ENCODE assay signal across 9 cellular contexts in the genomic region with DNA sequence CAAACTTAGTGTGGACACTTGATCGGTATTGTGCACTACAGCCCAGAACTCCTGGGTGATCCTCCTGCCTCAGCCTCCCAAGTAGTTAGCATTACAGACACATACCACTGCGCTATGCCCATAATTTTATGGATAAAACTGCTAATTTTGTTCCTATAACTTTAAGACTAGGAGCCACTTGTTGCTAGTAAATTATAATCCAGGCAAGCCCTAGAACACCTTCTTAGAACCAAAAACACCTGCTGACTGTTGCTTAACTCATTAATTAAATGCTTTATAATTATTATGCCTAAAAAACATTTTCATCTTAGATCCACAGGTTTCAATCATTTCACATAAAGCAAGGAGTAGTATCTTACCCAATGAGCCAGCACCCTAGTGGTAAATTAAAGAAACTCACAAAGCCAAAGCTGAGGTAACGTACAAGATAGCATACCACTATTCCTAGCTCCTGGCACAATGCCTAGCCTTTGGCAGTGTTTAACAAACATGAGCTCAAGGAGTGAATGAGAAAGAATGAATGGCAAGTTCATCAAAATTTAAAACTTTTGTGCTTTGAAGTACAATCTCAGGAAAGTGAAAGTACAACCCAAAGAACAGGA. TPM values are rescaled to one million over a fixed set of nuclear protein-coding genes. Genes with fewer than 3 reads are reported as not detected.
DNase-seq lines count a peak whose midpoint lies in the region; TF ChIP-seq lines count a peak whose summit lies in the region.
"Had no signal": no experiment of that assay in that cellular context is flagged by ENCODE, and none has a peak within 500 bp of the region (broad histone marks: within the 10 kb centered on the region; RNA-seq: fewer than 3 reads in every experiment).

No MANE protein-coding gene starts in this region.

- H4K5ac ChIP-seq in H9 (ENCODE audit: insufficient read length, low read depth, low read length), result no peak overlapping the region

- no peak overlapping the region for H3K27ac Mint-ChIP-seq in H9
- H3K27ac Mint-ChIP-seq in neural progenitor cell, result no peak overlapping the region

- H3K18ac ChIP-seq in H9 (ENCODE audit: insufficient read length, low read depth, low read length), result no peak overlapping the region

- POLR2A ChIA-PET in GM10248 (lab: Yijun Ruan, JAX), result no interaction called here

- no peak overlapping the region for H2BK12ac ChIP-seq in H9 (ENCODE audit: insufficient read length, low read depth, low read length)

- H3K56ac ChIP-seq in H9 (ENCODE audit: insufficient read length, low read depth, low read length), result no peak overlapping the region

- no peak overlapping the region for H3K4ac ChIP-seq in H9 (ENCODE audit: low read depth, low read length)

- H4K91ac ChIP-seq in H9 (ENCODE audit: insufficient read length, low read depth, low read length), result no peak overlapping the region

- no peak overlapping the region for H2BK20ac ChIP-seq in H9 (ENCODE audit: low read depth, low read length, poor library complexity, severe bottlenecking)

- DNase-seq in H9 (no peak), NCI-H2029 treated with DMSO at 0.1 percent for 48 hours (lab: John Stamatoyannopoulos, UW) (peak; percentile 75), cardiac fibroblast (ENCODE audit: low read depth in 2 of 2) (peak; percentile 76 to 89), neural progenitor cell (ENCODE audit: low spot score) (no peak), GM10248 (ENCODE audit: extremely low spot score) (no peak)
- DNase-seq in stimulated activated CD4-positive, alpha-beta T cell treated with anti-CD3 and anti-CD28 coated beads, Interleukin-12 subunit alpha, Interleukin-12 subunit beta, amount 100 ng/mL, for 4 hours, result no peak
- no peak for DNase-seq in stimulated activated CD4-positive, alpha-beta T cell treated with anti-CD3 and anti-CD28 coated beads, Interleukin-4, amount 100 ng/mL, for 1 hour
- DNase-seq: activated gamma-delta T cell, NCI-H1930 had no signal

- no peak overlapping the region for H2BK15ac ChIP-seq in H9 (ENCODE audit: low read depth, low read length)

- H4K20me1 ChIP-seq in H9 (ENCODE audit: control insufficient read depth, insufficient read depth, insufficient read length) (no peaks in the 10 kb centered on the region), neural progenitor cell (ENCODE audit: low read depth) (no peaks in the 10 kb centered on the region)

- H2BK5ac ChIP-seq in H9 (ENCODE audit: insufficient read length, low read length), result no peak overlapping the region

- CTCF ChIA-PET in GM10248 (lab: Yijun Ruan, JAX), result interaction anchor here (0.7 to 1.4 kb wide), 4 partner anchors 10 to 209 kb away, joined by 3 to 4 read pairs (median 4); no protein-coding TSS in a partner anchor

- H3K36me3 ChIP-seq in neural progenitor cell, result peaks cover 9% of the 10 kb centered on the region

- H3T11ph ChIP-seq in H9 (ENCODE audit: low read length), result no peak overlapping the region

- H3K4me3 Mint-ChIP-seq in H9 (no peak overlapping the region), neural progenitor cell (no peak overlapping the region)

- H3K23ac ChIP-seq in H9 (ENCODE audit: insufficient read length, low read depth, low read length), result no peak overlapping the region

- peaks cover 0 to under 1% of the 10 kb centered on the region in 2 experiments; a peak in 2 of 5 replicates for H3K9me3 Mint-ChIP-seq in H9
- H3K9me3 Mint-ChIP-seq in neural progenitor cell, result no peaks in the 10 kb centered on the region

- H3K4me3 ChIP-seq in cardiac fibroblast (replicated peaks in 1 of 2; ENCODE audit: low read depth in 2 of 2, low read length in 2 of 2) (no peak overlapping the region), neural progenitor cell (no peak overlapping the region)

- peaks cover 2% of the 10 kb centered on the region for H3F3A ChIP-seq in neural progenitor cell (ENCODE audit: low read depth)

- peaks cover 2% of the 10 kb centered on the region; the same call in 1 of the 2 replicates for H3K79me2 ChIP-seq in H9 (ENCODE audit: insufficient read depth, low read length)
- peaks cover 64% of the 10 kb centered on the region for H3K79me2 ChIP-seq in neural progenitor cell (ENCODE audit: low read depth)

- H3K27me3 Mint-ChIP-seq in H9 (ENCODE audit: low read depth), result no peaks in the 10 kb centered on the region
- no peaks in the 10 kb centered on the region for H3K27me3 Mint-ChIP-seq in neural progenitor cell (ENCODE audit: insufficient read depth, low read depth)

- H3K9me3 ChIP-seq in H9 (ENCODE audit: control insufficient read depth, low read depth, low read length) (no peaks in the 10 kb centered on the region), neural progenitor cell (ENCODE audit: low read depth) (no peaks in the 10 kb centered on the region)

- H3K4me2 ChIP-seq in H9 (ENCODE audit: insufficient read depth, insufficient read length, low read length), result no peak overlapping the region
- no peak overlapping the region for H3K4me2 ChIP-seq in neural progenitor cell

- H2AK5ac ChIP-seq in H9 (ENCODE audit: insufficient read length, low read length), result no peak overlapping the region

- H3K4me1 ChIP-seq in H9 (ENCODE audit: insufficient read depth, low read length), result no peaks in the 10 kb centered on the region
- peaks cover 4% of the 10 kb centered on the region for H3K4me1 ChIP-seq in neural progenitor cell

- no peak overlapping the region for H3K27ac ChIP-seq in H9 (ENCODE audit: insufficient read length, low read depth, low read length)
- no peak overlapping the region for H3K27ac ChIP-seq in neural progenitor cell

- no peaks in the 10 kb centered on the region for H3K27me3 ChIP-seq in H9 (ENCODE audit: insufficient read depth, low read length)
- no peaks in the 10 kb centered on the region for H3K27me3 ChIP-seq in neural progenitor cell

- WGBS in H9 (ENCODE audit: extremely low coverage, insufficient read length, low lambda C conversion rate), result no CpG with 5 or more reads among the region's 3 CpGs

- H3K9ac ChIP-seq in H9 (ENCODE audit: extremely low read depth, insufficient read length, low read length) (no peak overlapping the region), neural progenitor cell (no peak overlapping the region)

- H2AFZ ChIP-seq in H9 (ENCODE audit: low read length), result no peak overlapping the region
- H2AFZ ChIP-seq in neural progenitor cell (replicated peaks), result no peak overlapping the region

- TF ChIP-seq CTCF in H9 (conservative IDR thresholded peaks at IDR 0.05) (peak; percentile 40; the same call in 1 of the 3 replicates), cardiac fibroblast (IDR thresholded peaks at IDR 0.05; ENCODE audit: low read depth, low read length) (peak; percentile 33), neural progenitor cell (IDR thresholded peaks at IDR 0.05) (peak; percentile 11), GM10248 (IDR thresholded peaks at IDR 0.05; ENCODE audit: control extremely low read depth, extremely low read depth, low read depth, missing control alignments) (no peak)

- H3K79me1 ChIP-seq in H9 (ENCODE audit: insufficient read depth, low read depth, low read length, poor library complexity, severe bottlenecking), result no peaks in the 10 kb centered on the region

- H3K23me2 ChIP-seq in H9 (ENCODE audit: insufficient read length, low read depth, low read length, poor library complexity, severe bottlenecking), result no peaks in the 10 kb centered on the region

- peaks cover 2 to 5% of the 10 kb centered on the region in 2 experiments; a peak in 2 of 4 replicates for H3K4me1 Mint-ChIP-seq in H9
- H3K4me1 Mint-ChIP-seq in neural progenitor cell, result peaks cover 8% of the 10 kb centered on the region

- no peak overlapping the region for H3K14ac ChIP-seq in H9 (ENCODE audit: insufficient read depth, low read length)

- H3K36me3 Mint-ChIP-seq in H9 (ENCODE audit: insufficient read depth in 1 of 3, low read depth in 3 of 3) (peaks cover 17 to 54% (median 39%) of the 10 kb centered on the region in 3 experiments), neural progenitor cell (peaks cover 24% of the 10 kb centered on the region)

- H4K8ac ChIP-seq in H9 (replicated peaks; ENCODE audit: insufficient read length, low read depth, low read length), result no peak overlapping the region

- H2BK120ac ChIP-seq in H9 (ENCODE audit: low read depth, low read length, poor library complexity, severe bottlenecking), result no peak overlapping the region

RNA-seq across cellular contexts. Expression of gene MRPS27, which starts 5.4 kb away (rescaled TPM):
- total RNA-seq in H9 (2021), result 78.1 and 83.3 TPM in 2 replicates
- total RNA-seq in neural progenitor cell (ENCODE audit: low replicate concordance), result 122 and 154 TPM in 2 replicates

RNA-seq across cellular contexts. Expression of gene PTCD2, which starts 5.5 kb away (rescaled TPM):
- total RNA-seq in H9 (2021) (12.7 and 12.9 TPM in 2 replicates), neural progenitor cell (ENCODE audit: low replicate concordance) (13.7 and 13.8 TPM in 2 replicates)

Comparison
In these comparisons a context has a peak if more than half of its experiments do, and no peak if none do; other contexts are left out.
1. DNase-seq: peak in NCI-H2029 treated with DMSO at 0.1 percent for 48 hours (single experiment) and cardiac fibroblast (2 of 2); none in H9 (single experiment), neural progenitor cell (single experiment), stimulated activated CD4-positive, alpha-beta T cell treated with anti-CD3 and anti-CD28 coated beads, Interleukin-12 subunit alpha, Interleukin-12 subunit beta, amount 100 ng/mL, for 4 hours (single experiment), GM10248 (single experiment) and stimulated activated CD4-positive, alpha-beta T cell treated with anti-CD3 and anti-CD28 coated beads, Interleukin-4, amount 100 ng/mL, for 1 hour (single experiment).